30 cellular contexts compared by ENCODE assay signal in the genomic region with DNA sequence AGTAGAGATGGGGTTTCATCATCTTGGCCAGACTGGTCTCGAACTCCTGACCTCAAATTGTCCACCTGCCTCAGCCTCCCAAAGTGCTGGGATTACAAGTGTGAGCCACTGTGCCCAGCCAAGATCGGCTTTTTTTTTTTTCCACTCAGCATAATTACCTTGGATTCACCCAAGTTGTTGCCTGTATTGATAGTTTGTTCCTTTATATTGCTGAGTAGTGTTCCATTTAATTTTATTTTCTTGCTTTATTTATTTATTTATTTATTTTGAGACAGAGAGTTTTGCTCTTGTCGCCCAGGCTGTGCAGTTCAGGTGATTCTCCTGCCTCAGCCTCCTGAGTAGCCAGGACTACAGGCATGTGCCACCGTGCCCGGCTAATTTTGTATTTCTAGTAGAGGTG. TPM values are rescaled to one million over a fixed set of nuclear protein-coding genes. Genes with fewer than 3 reads are reported as not detected.
DNase-seq lines count a peak whose midpoint lies in the region; ATAC-seq and TF ChIP-seq lines count a peak whose summit lies in the region.
"Had no signal": no experiment of that assay in that cellular context is flagged by ENCODE, and none has a peak within 500 bp of the region (broad histone marks: within the 10 kb centered on the region; RNA-seq: fewer than 3 reads in every experiment).

No MANE protein-coding gene starts in this region.

- H3K27ac ChIP-seq in left ventricle myocardium inferior (replicated peaks) (peak overlapping the region; percentile 53), RWPE1 (peak overlapping the region; percentile 55)
- H3K27ac ChIP-seq: brain microvascular endothelial cell, hepatocyte, neural progenitor cell, thyroid gland had no signal

- ATAC-seq in stimulated activated naive B cell treated with anti-CD40 and anti-IgM and Interleukin-4, amounts not matched to agents 10 μg/mL and 1 μg/mL and 100 μg/mL, for 72 hours (replicated peaks): no peak
- ATAC-seq: activated T-cell treated with anti-CD3 and anti-CD28 coated beads, Interleukin-2, amount 50 U/mL, for 4 hours; gastroesophageal sphincter had no signal

- H3K36me3 Mint-ChIP-seq in glutamatergic neuron (ENCODE audit: unreplicated experiment): no peaks in the 10 kb centered on the region
- peaks cover 23 to 30% of the 10 kb centered on the region in 2 donors for H3K36me3 Mint-ChIP-seq in stimulated activated naive B cell treated with anti-CD40 and anti-IgM and Interleukin-4, amounts not matched to agents 10 μg/mL and 1 μg/mL and 100 μg/mL, for 72 hours
- H3K36me3 Mint-ChIP-seq in CD14-positive monocyte: peaks cover 5 to 19% of the 10 kb centered on the region in 2 donors

- H3K9me3 Mint-ChIP-seq in glutamatergic neuron (ENCODE audit: unreplicated experiment) (no peaks in the 10 kb centered on the region), CD14-positive monocyte (peaks cover 0 to 3% (median 0%) of the 10 kb centered on the region in 7 donors)
- H3K9me3 Mint-ChIP-seq in stimulated activated naive B cell treated with anti-CD40 and anti-IgM and Interleukin-4, amounts not matched to agents 10 μg/mL and 1 μg/mL and 100 μg/mL, for 72 hours: no peaks in the 10 kb centered on the region
- H3K9me3 Mint-ChIP-seq: activated CD4-positive, alpha-beta T cell treated with anti-CD3 and anti-CD28 coated beads, Interleukin-2, amount 10 ng/mL, durations not matched to agents 24 days and 14 days; activated T-cell treated with anti-CD3 and anti-CD28 coated beads, Interleukin-2, amount 50 U/mL, for 4 hours; HFFc6; neural progenitor cell had no signal

- POLR2A ChIA-PET in RWPE1 (lab: Yijun Ruan, JAX; ENCODE audit: low non-redundant PET): no interaction called here

- TF ChIP-seq CTCF in left ventricle myocardium inferior (IDR thresholded peaks at IDR 0.05; ENCODE audit: borderline replicate concordance): no peak
- no peak for TF ChIP-seq CTCF in RWPE1 (conservative IDR thresholded peaks at IDR 0.05; ENCODE audit: low read depth)
- no peak for TF ChIP-seq CTCF in glutamatergic neuron (IDR thresholded peaks at IDR 0.05; ENCODE audit: partially characterized antibody, unreplicated experiment)
- TF ChIP-seq CTCF in CD14-positive monocyte (IDR thresholded peaks at IDR 0.05): no peak

- H3K27me3 Mint-ChIP-seq in glutamatergic neuron (ENCODE audit: unreplicated experiment) (peaks cover 7% of the 10 kb centered on the region), CD14-positive monocyte (ENCODE audit: low read depth in 3 of 3) (no peaks in the 10 kb centered on the region)
- H3K27me3 Mint-ChIP-seq in stimulated activated naive B cell treated with anti-CD40 and anti-IgM and Interleukin-4, amounts not matched to agents 10 μg/mL and 1 μg/mL and 100 μg/mL, for 72 hours: no peaks in the 10 kb centered on the region
- H3K27me3 Mint-ChIP-seq: activated CD4-positive, alpha-beta T cell treated with anti-CD3 and anti-CD28 coated beads, Interleukin-2, amount 10 ng/mL, durations not matched to agents 24 days and 14 days had no signal

- peak overlapping the region; percentile 52 for H3K27ac Mint-ChIP-seq in glutamatergic neuron (ENCODE audit: unreplicated experiment)
- peak overlapping the region; percentile 27 for H3K27ac Mint-ChIP-seq in stimulated activated naive B cell treated with anti-CD40 and anti-IgM and Interleukin-4, amounts not matched to agents 10 μg/mL and 1 μg/mL and 100 μg/mL, for 72 hours
- H3K27ac Mint-ChIP-seq in CD14-positive monocyte: peak overlapping the region in 2 of 7 donors; percentile 15 to 68
- H3K27ac Mint-ChIP-seq: activated CD4-positive, alpha-beta T cell treated with anti-CD3 and anti-CD28 coated beads, Interleukin-2, amount 10 ng/mL, durations not matched to agents 24 days and 14 days; HFFc6; neural progenitor cell had no signal

- peaks cover 17% of the 10 kb centered on the region for H3K4me1 Mint-ChIP-seq in glutamatergic neuron (ENCODE audit: low read depth, unreplicated experiment)
- peaks cover 18 to 70% of the 10 kb centered on the region in 2 donors for H3K4me1 Mint-ChIP-seq in stimulated activated naive B cell treated with anti-CD40 and anti-IgM and Interleukin-4, amounts not matched to agents 10 μg/mL and 1 μg/mL and 100 μg/mL, for 72 hours
- peaks cover 29% of the 10 kb centered on the region for H3K4me1 Mint-ChIP-seq in CD14-positive monocyte

- intact Hi-C loops in left ventricle myocardium inferior (cut with micrococcal nuclease): no loop called here
- intact Hi-C loops in cardiac septum (cut with DNase I): no loop called here
- intact Hi-C loops in CD14-positive monocyte (cut with micrococcal nuclease): no loop called here

- no peaks in the 10 kb centered on the region for H3K27me3 ChIP-seq in left ventricle myocardium inferior (ENCODE audit: low read depth)
- H3K27me3 ChIP-seq: brain microvascular endothelial cell, dorsolateral prefrontal cortex, gastroesophageal sphincter, hepatocyte, neural progenitor cell, stomach, thyroid gland had no signal

- no peak overlapping the region for H3K4me3 Mint-ChIP-seq in glutamatergic neuron (ENCODE audit: unreplicated experiment)
- H3K4me3 Mint-ChIP-seq in stimulated activated naive B cell treated with anti-CD40 and anti-IgM and Interleukin-4, amounts not matched to agents 10 μg/mL and 1 μg/mL and 100 μg/mL, for 72 hours: no peak overlapping the region
- no peak overlapping the region for H3K4me3 Mint-ChIP-seq in CD14-positive monocyte
- H3K4me3 Mint-ChIP-seq: activated CD4-positive, alpha-beta T cell treated with anti-CD3 and anti-CD28 coated beads, Interleukin-2, amount 10 ng/mL, durations not matched to agents 24 days and 14 days; HFFc6; neural progenitor cell had no signal

- H3K4me1 ChIP-seq in left ventricle myocardium inferior: peaks cover 92% of the 10 kb centered on the region

- CTCF ChIA-PET in RWPE1 (lab: Yijun Ruan, JAX): interaction anchor here (0.6 kb wide), 1 partner anchor 11 kb away, joined by 3 read pairs; no protein-coding TSS in a partner anchor

- DNase-seq in left ventricle myocardium inferior (no peak), cardiac septum (ENCODE audit: low spot score) (no peak), RWPE1 (ENCODE audit: low spot score) (no peak), glutamatergic neuron (no peak), NCI-H82 treated with DMSO at 0.1 percent for 48 hours (lab: John Stamatoyannopoulos, UW; ENCODE audit: unreplicated experiment) (no peak), ecto neural progenitor cell (ENCODE audit: low spot score) (no peak), CD14-positive monocyte (ENCODE audit: low spot score) (no peak)
- DNase-seq in stimulated activated naive B cell treated with anti-CD40 and anti-IgM and Interleukin-4, amounts not matched to agents 10 μg/mL and 1 μg/mL and 100 μg/mL, for 72 hours: no peak
- DNase-seq: activated CD4-positive, alpha-beta T cell treated with anti-CD3 and anti-CD28 coated beads, Interleukin-2, amount 10 ng/mL, durations not matched to agents 24 days and 14 days; activated T-cell treated with anti-CD3 and anti-CD28 coated beads, Interleukin-2, amount 50 U/mL, for 4 hours; amygdala; brain microvascular endothelial cell; DMS79 treated with DMSO at 0.1 percent for 48 hours; dorsolateral prefrontal cortex; GDM1; HFFc6; IMR-90; mucosa of descending colon; NCI-H1092; NCI-H1694; NCI-H446 treated with DMSO at 0.1 percent for 48 hours; SIG-M5; stomach; T1000; thyroid gland had no signal

- H3K36me3 ChIP-seq in left ventricle myocardium inferior: no peaks in the 10 kb centered on the region
- H3K36me3 ChIP-seq: brain microvascular endothelial cell, stomach, thyroid gland had no signal

- no peak overlapping the region for H3K4me3 ChIP-seq in left ventricle myocardium inferior
- H3K4me3 ChIP-seq: dorsolateral prefrontal cortex, gastroesophageal sphincter, hepatocyte, lung, mucosa of descending colon, neural progenitor cell, smooth muscle cell, stomach, thyroid gland had no signal

- no peaks in the 10 kb centered on the region for H3K9me3 ChIP-seq in left ventricle myocardium inferior (replicated peaks)
- H3K9me3 ChIP-seq: gastroesophageal sphincter, mucosa of descending colon, stomach, thyroid gland had no signal

RNA-seq across cellular contexts. Expression of gene KMT2E, which starts 21.3 kb away (rescaled TPM):
- total RNA-seq in left ventricle myocardium inferior (40.2 TPM), cardiac septum (65.7 TPM), glutamatergic neuron (ENCODE audit: unreplicated experiment) (126 TPM)
- 10 to 100 TPM; 33.1 to 58.0 TPM for polyA plus RNA-seq in CD14-positive monocyte
